ENCODE assay signal across 9 cellular contexts in genomic region chr4:80201326-80202151, GRCh38. TPM values are rescaled to one million over a fixed set of nuclear protein-coding genes. Genes with fewer than 3 reads are reported as not detected.
DNase-seq lines count a peak whose midpoint lies in the region; ATAC-seq, FAIRE-seq and TF ChIP-seq lines count a peak whose summit lies in the region.
"Had no signal": no experiment of that assay in that cellular context is flagged by ENCODE, and none has a peak within 500 bp of the region (broad histone marks: within the 10 kb centered on the region; RNA-seq: fewer than 3 reads in every experiment).

No MANE protein-coding gene starts in this region.

- peaks cover 2% of the 10 kb centered on the region for H3K79me1 ChIP-seq in mesenchymal stem cell (replicated peaks; ENCODE audit: low read length, poor library complexity, severe bottlenecking)

- peak overlapping the region; percentile 65 for H3K27ac ChIP-seq in mesenchymal stem cell (ENCODE audit: low read length, poor library complexity, severe bottlenecking)

- peaks cover 19% of the 10 kb centered on the region for H3K4me1 ChIP-seq in mesenchymal stem cell (ENCODE audit: control insufficient read depth, insufficient read depth, low read depth, low read length)

- peak overlapping the region; percentile 4 for H2AK5ac ChIP-seq in mesenchymal stem cell (ENCODE audit: low read length, severe bottlenecking)

- H3K14ac ChIP-seq in mesenchymal stem cell (ENCODE audit: low read length in 2 of 2) = no peak overlapping the region

- peak overlapping the region; percentile 46 to 93 for H2BK12ac ChIP-seq in mesenchymal stem cell (ENCODE audit: low read length in 2 of 2)

- peak; percentile 5 for ATAC-seq in HG03342 (IDR thresholded peaks at IDR 0.05; ENCODE audit: unreplicated experiment)
- peak; percentile 62 to 65 for ATAC-seq in stimulated activated naive B cell treated with anti-CD40 and anti-IgM and Interleukin-4, amounts not matched to agents 10 μg/mL and 1 μg/mL and 100 μg/mL, for 72 hours (replicated peaks)

- TF ChIP-seq CTCF in WI38 (IDR thresholded peaks at IDR 0.05; ENCODE audit: low read depth, low read length) (no peak), choroid plexus epithelial cell (conservative IDR thresholded peaks at IDR 0.05; ENCODE audit: low read depth, low read length) (no peak)

- peak overlapping the region; percentile 86 for H3K4me3 Mint-ChIP-seq in stimulated activated naive B cell treated with anti-CD40 and anti-IgM and Interleukin-4, amounts not matched to agents 10 μg/mL and 1 μg/mL and 100 μg/mL, for 72 hours

- H3K36me3 ChIP-seq in mesenchymal stem cell (ENCODE audit: control insufficient read depth in 1 of 2, insufficient read depth in 2 of 2, low read depth in 1 of 2, low read length in 2 of 2) = peaks cover 0 to 26% of the 10 kb centered on the region in 2 experiments

- peak; percentile 54 for DNase-seq in NCI-H1436 (lab: John Stamatoyannopoulos, UW)
- DNase-seq in NCI-H1436 treated with DMSO at 0.1 percent for 48 hours (lab: John Stamatoyannopoulos, UW) = no peak
- DNase-seq in choroid plexus epithelial cell (ENCODE audit: low read depth) = peak; percentile 49
- DNase-seq in mesenchymal stem cell = peak; percentile 75
- DNase-seq in stimulated activated naive B cell treated with anti-CD40 and anti-IgM and Interleukin-4, amounts not matched to agents 10 μg/mL and 1 μg/mL and 100 μg/mL, for 72 hours = peak; percentile 79
- no peak for DNase-seq in urothelium cell line (ENCODE audit: low spot score)

- no peak overlapping the region for H2BK5ac ChIP-seq in mesenchymal stem cell (ENCODE audit: low read depth, low read length, poor library complexity, severe bottlenecking)

- 23% methylated on average over 41 of the region's 42 CpGs for WGBS in mesenchymal stem cell

- H3K9ac ChIP-seq in mesenchymal stem cell (ENCODE audit: low read length) = peak overlapping the region; percentile 73

- peaks cover 27 to 42% of the 10 kb centered on the region in 2 donors for H3K4me1 Mint-ChIP-seq in stimulated activated naive B cell treated with anti-CD40 and anti-IgM and Interleukin-4, amounts not matched to agents 10 μg/mL and 1 μg/mL and 100 μg/mL, for 72 hours

- H4K91ac ChIP-seq in mesenchymal stem cell (ENCODE audit: low read length) = peak overlapping the region; percentile 41

- H2BK15ac ChIP-seq in mesenchymal stem cell (ENCODE audit: low read depth, poor library complexity, severe bottlenecking) = peak overlapping the region; percentile 84

- H2BK120ac ChIP-seq in mesenchymal stem cell (ENCODE audit: low read depth, low read length) = peak overlapping the region; percentile 27

- H3K4me3 ChIP-seq in WI38 (ENCODE audit: low read depth, low read length) (peak overlapping the region; percentile 65), choroid plexus epithelial cell (ENCODE audit: low read depth, low read length) (peak overlapping the region; percentile 60), mesenchymal stem cell (ENCODE audit: insufficient read depth in 1 of 2, low read depth in 1 of 2, low read length in 2 of 2) (peak overlapping the region; percentile 42 to 68)

- H3K27me3 ChIP-seq in mesenchymal stem cell (ENCODE audit: control insufficient read depth in 1 of 2, insufficient read depth in 1 of 2, low read length in 2 of 2) = no peaks in the 10 kb centered on the region

- peak overlapping the region; percentile 47 for H4K8ac ChIP-seq in mesenchymal stem cell (ENCODE audit: low read length)

- no peak for FAIRE-seq in urothelium cell line (lab: Jason Lieb, UNC)
- FAIRE-seq: endometrium had no signal

- peak overlapping the region; percentile 47 to 72 for H3K4ac ChIP-seq in mesenchymal stem cell (ENCODE audit: low read depth in 1 of 2, low read length in 2 of 2)

- H3K9me3 ChIP-seq in mesenchymal stem cell (ENCODE audit: control insufficient read depth, low read length) = no peaks in the 10 kb centered on the region

- H3K9me3 Mint-ChIP-seq in stimulated activated naive B cell treated with anti-CD40 and anti-IgM and Interleukin-4, amounts not matched to agents 10 μg/mL and 1 μg/mL and 100 μg/mL, for 72 hours = peaks cover 0 to 2% of the 10 kb centered on the region in 2 donors

- peaks cover 11 to 22% of the 10 kb centered on the region in 2 donors for H3K36me3 Mint-ChIP-seq in stimulated activated naive B cell treated with anti-CD40 and anti-IgM and Interleukin-4, amounts not matched to agents 10 μg/mL and 1 μg/mL and 100 μg/mL, for 72 hours

- H3K23ac ChIP-seq in mesenchymal stem cell (ENCODE audit: low read length in 2 of 2) = no peak overlapping the region

- H3K27ac Mint-ChIP-seq in stimulated activated naive B cell treated with anti-CD40 and anti-IgM and Interleukin-4, amounts not matched to agents 10 μg/mL and 1 μg/mL and 100 μg/mL, for 72 hours = peak overlapping the region; percentile 93

- peaks cover 10% of the 10 kb centered on the region in 2 donors for H3K27me3 Mint-ChIP-seq in stimulated activated naive B cell treated with anti-CD40 and anti-IgM and Interleukin-4, amounts not matched to agents 10 μg/mL and 1 μg/mL and 100 μg/mL, for 72 hours

- H3K4me2 ChIP-seq in mesenchymal stem cell (ENCODE audit: low read length, poor library complexity, severe bottlenecking) = peak overlapping the region; percentile 90

- peak overlapping the region; percentile 65 for H2AFZ ChIP-seq in mesenchymal stem cell (ENCODE audit: low read depth, low read length)

- peak overlapping the region; percentile 58 to 68 for H3K18ac ChIP-seq in mesenchymal stem cell (ENCODE audit: low read depth in 1 of 2, low read length in 2 of 2)

RNA-seq across cellular contexts. Expression of gene PRDM8, which starts 4.2 kb away (rescaled TPM):
- 2.1 TPM for polyA plus RNA-seq in mesenchymal stem cell (2013, experiment 1 of 2)
- 1.8 TPM for polyA plus RNA-seq in mesenchymal stem cell (2013, experiment 2 of 2)

Comparison
In these comparisons a context has a peak if more than half of its experiments do, and no peak if none do; other contexts are left out.
1. DNase-seq: peak in NCI-H1436 (single experiment), choroid plexus epithelial cell (single experiment), mesenchymal stem cell (single experiment) and stimulated activated naive B cell treated with anti-CD40 and anti-IgM and Interleukin-4, amounts not matched to agents 10 μg/mL and 1 μg/mL and 100 μg/mL, for 72 hours (single experiment); none in NCI-H1436 treated with DMSO at 0.1 percent for 48 hours (single experiment) and urothelium cell line (single experiment).
2. Peak in every context shown above with its lines, with median percentiles within 50 percentile points of each other: H3K4me3 ChIP-seq.